Comparison of ENCODE assay signal across 8 cellular contexts in the genomic region with DNA sequence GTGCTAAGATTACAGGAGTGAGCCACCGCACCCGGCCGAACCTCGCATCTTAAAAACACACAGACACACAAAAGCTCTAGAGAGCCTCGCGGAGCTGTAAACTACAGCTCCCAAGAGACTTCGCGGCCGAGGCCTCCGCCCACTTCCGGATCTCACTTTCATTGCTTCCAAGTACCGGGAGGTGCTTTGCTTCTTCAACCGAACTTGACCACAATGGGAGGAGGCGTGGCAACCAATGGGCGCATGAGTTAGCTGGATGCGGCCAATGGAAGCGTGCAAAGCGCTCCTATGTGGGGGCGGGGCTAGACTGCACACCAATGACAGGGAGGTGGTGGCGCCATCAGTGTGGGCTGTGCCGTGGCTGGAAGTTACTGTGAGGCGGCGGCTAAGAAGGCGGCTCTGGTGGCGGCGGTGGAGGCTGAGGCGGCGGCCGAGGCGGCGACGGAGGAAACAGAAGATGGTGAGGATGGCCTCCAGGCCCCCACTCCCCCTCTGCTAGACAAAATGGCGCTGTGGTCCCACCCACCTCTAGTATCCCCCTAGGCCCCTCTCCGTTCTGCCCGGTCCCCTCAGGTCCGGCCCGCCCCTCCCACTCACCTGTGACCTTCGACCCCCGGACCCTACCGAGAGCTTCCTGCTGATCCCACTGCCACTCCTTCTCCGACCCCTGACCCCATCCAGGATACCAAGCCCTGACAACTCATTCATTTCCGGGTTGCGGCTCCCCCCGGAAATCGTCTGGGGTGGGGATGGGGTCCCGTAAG. TPM values are rescaled to one million over a fixed set of nuclear protein-coding genes. Genes with fewer than 3 reads are reported as not detected.
DNase-seq lines count a peak whose midpoint lies in the region; ATAC-seq lines count a peak whose summit lies in the region.

Gene DDA1, plus strand, starts transcription at position 366 of the 764 bp plus-strand sequence. Its CDS starts 92 bp downstream, at position 458.

- peak; percentile 67 for ATAC-seq in GM19023 (IDR thresholded peaks at IDR 0.05; ENCODE audit: unreplicated experiment)
- peak; percentile 59 for ATAC-seq in HG03354 (IDR thresholded peaks at IDR 0.05; ENCODE audit: poor library complexity, severe bottlenecking, unreplicated experiment)

- DNase-seq in AG08396 (ENCODE audit: low spot score) = peak; percentile 97
- DNase-seq in NCI-H460 (ENCODE audit: extremely low read depth, low read depth) = peak; percentile 98
- peak; percentile 96 for DNase-seq in activated CD4-positive, CD25-positive, alpha-beta regulatory T cell treated with anti-CD3 and anti-CD28 coated beads, Interleukin-2, amount 50 U/mL, for 72 hours
- peak; percentile 96 to 99 for DNase-seq in cerebellar nuclear complex (lab: John Stamatoyannopoulos, UW)
- DNase-seq in islet precursor cell = peak; percentile 100
- DNase-seq in stimulated activated CD4-positive, alpha-beta T cell treated with anti-CD3 and anti-CD28 coated beads, Interleukin-12 subunit alpha, Interleukin-12 subunit beta, amount 100 ng/mL, for 48 hours (ENCODE audit: low read depth in 2 of 3, low spot score in 1 of 3) = peak; percentile 98 to 99 (median 99)

RNA-seq across cellular contexts. Expression of gene DDA1, which starts in this region (rescaled TPM):
- total RNA-seq in NCI-H460 (2014; rRNA removed; shearing (Covaris generic)) = 15.1 and 15.3 TPM in 2 replicates
- polyA plus RNA-seq in NCI-H460 (2014; cell fraction: nucleus; rRNA removed) = 53.0 and 127 TPM in 2 replicates

Comparison
In these comparisons a context has a peak if more than half of its experiments do, and no peak if none do; other contexts are left out.
1. Peak in every context shown above with its lines: DNase-seq and ATAC-seq.